Comparison of ENCODE assay signal across 29 cellular contexts in the genomic region with DNA sequence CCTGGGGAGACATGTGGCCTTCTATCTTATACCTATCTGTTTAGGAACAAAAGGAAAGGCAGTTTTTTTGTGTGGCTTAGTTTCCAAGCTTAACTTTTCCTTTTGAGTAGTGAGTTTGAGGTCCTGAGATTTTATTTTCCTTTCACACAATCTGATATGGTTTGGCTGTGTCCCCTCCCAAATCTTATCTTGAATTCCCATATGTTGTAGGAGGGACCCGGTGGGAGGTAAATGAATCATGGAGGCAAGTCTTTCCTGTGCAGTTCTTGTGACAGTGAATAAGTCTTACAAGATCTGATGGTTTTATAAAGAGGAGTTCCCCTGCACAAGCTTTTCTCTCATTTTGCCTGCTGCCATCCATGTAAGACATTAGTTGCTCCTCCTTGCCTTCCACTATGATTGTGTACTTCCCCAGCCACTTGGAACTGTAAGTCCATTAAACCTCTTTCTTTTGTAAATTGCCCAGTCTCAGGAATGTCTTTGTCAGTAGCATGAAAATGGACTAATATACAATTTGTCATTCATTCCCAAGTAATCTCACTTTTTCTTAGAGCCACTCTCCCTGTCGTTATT. TPM values are rescaled to one million over a fixed set of nuclear protein-coding genes. Genes with fewer than 3 reads are reported as not detected.
"Had no signal": no experiment of that assay in that cellular context is flagged by ENCODE, and none has a peak within 500 bp of the region (broad histone marks: within the 10 kb centered on the region; RNA-seq: fewer than 3 reads in every experiment).

No MANE protein-coding gene starts in this region.

- H3K4me1 ChIP-seq: breast epithelium had no signal

- H3K27ac Mint-ChIP-seq: activated CD4-positive, alpha-beta T cell treated with anti-CD3 and anti-CD28 coated beads, Interleukin-2, amount 10 ng/mL, durations not matched to agents 24 days and 14 days; activated CD8-positive, alpha-beta T cell treated with anti-CD3 and anti-CD28 coated beads for 36 hours; activated naive CD8-positive, alpha-beta T cell treated with anti-CD3 and anti-CD28 coated beads, Interleukin-2, amount 10 ng/mL, durations not matched to agents 7 days and 5 days; activated T-cell treated with anti-CD3 and anti-CD28 coated beads, Interleukin-2, amount 50 U/mL, for 72 hours; activated T-helper 17 cell treated with anti-CD3 and anti-CD28 coated beads, Interleukin-2, amount 50 U/mL, for 72 hours had no signal

- ATAC-seq: activated CD8-positive, alpha-beta T cell treated with anti-CD3 and anti-CD28 coated beads for 36 hours; activated T-cell treated with anti-CD3 and anti-CD28 coated beads, Interleukin-2, amount 50 U/mL, for 72 hours; activated T-helper 17 cell treated with anti-CD3 and anti-CD28 coated beads, Interleukin-2, amount 50 U/mL, for 72 hours; body of pancreas had no signal

- H3K27ac ChIP-seq: body of pancreas, breast epithelium had no signal

- H3K9me3 ChIP-seq: body of pancreas, breast epithelium had no signal

- DNase-seq: activated CD4-positive, alpha-beta T cell treated with anti-CD3 and anti-CD28 coated beads, Interleukin-2, amount 10 ng/mL, durations not matched to agents 24 days and 14 days; activated CD4-positive, alpha-beta T cell treated with anti-CD3 and anti-CD28 coated beads, Interleukin-2, amount 50 U/mL, for 4 hours; activated CD8-positive, alpha-beta T cell treated with anti-CD3 and anti-CD28 coated beads for 36 hours; activated effector memory CD4-positive, alpha-beta T cell treated with anti-CD3 and anti-CD28 coated beads, Interleukin-2, amount 50 U/mL, for 16 hours; activated naive CD4-positive, alpha-beta T cell; activated naive CD4-positive, alpha-beta T cell treated with anti-CD3 and anti-CD28 coated beads, Interleukin-2, amount 50 U/mL, for 16 hours; activated naive CD8-positive, alpha-beta T cell treated with anti-CD3 and anti-CD28 coated beads, Interleukin-2, amount 10 ng/mL, durations not matched to agents 7 days and 5 days; activated T-cell treated with anti-CD3 and anti-CD28 coated beads, Interleukin-2, amount 50 U/mL, for 1 hour; activated T-cell treated with anti-CD3 and anti-CD28 coated beads, Interleukin-2, amount 50 U/mL, for 72 hours; amygdala; body of pancreas; Karpas-422; KBM-7; NCI-H1105; NCI-H1436; NCI-H1694; NCI-H2029; NCI-H345; NCI-H526; NCI-H748 treated with DMSO at 0.1 percent for 48 hours; NK-92 treated with Interleukin-12 subunit alpha and Interleukin-12 subunit beta, amount 100 ng/mL, for 24 hours; Right ventricle myocardium superior; SW 1271; T-helper 1 cell; T-helper 2 cell; T-helper 9 cell had no signal

- H3K36me3 ChIP-seq: breast epithelium had no signal

- H3K4me3 ChIP-seq: body of pancreas, breast epithelium had no signal

- H3K27me3 Mint-ChIP-seq: activated T-helper 17 cell treated with anti-CD3 and anti-CD28 coated beads, Interleukin-2, amount 50 U/mL, for 72 hours had no signal

- H3K4me3 Mint-ChIP-seq: activated CD4-positive, alpha-beta T cell treated with anti-CD3 and anti-CD28 coated beads, Interleukin-2, amount 10 ng/mL, durations not matched to agents 24 days and 14 days; activated CD8-positive, alpha-beta T cell treated with anti-CD3 and anti-CD28 coated beads for 36 hours; activated naive CD8-positive, alpha-beta T cell treated with anti-CD3 and anti-CD28 coated beads, Interleukin-2, amount 10 ng/mL, durations not matched to agents 7 days and 5 days; activated T-cell treated with anti-CD3 and anti-CD28 coated beads, Interleukin-2, amount 50 U/mL, for 72 hours; activated T-helper 17 cell treated with anti-CD3 and anti-CD28 coated beads, Interleukin-2, amount 50 U/mL, for 72 hours had no signal

- H3K9me3 Mint-ChIP-seq: activated T-helper 17 cell treated with anti-CD3 and anti-CD28 coated beads, Interleukin-2, amount 50 U/mL, for 72 hours had no signal

- H3K27me3 ChIP-seq: body of pancreas, breast epithelium had no signal

RNA-seq across cellular contexts. Expression of a gene that starts 55.8 kb away (rescaled TPM):
- total RNA-seq: NCI-H460 had no signal
